19 cellular contexts compared by ENCODE assay signal in the genomic region with DNA sequence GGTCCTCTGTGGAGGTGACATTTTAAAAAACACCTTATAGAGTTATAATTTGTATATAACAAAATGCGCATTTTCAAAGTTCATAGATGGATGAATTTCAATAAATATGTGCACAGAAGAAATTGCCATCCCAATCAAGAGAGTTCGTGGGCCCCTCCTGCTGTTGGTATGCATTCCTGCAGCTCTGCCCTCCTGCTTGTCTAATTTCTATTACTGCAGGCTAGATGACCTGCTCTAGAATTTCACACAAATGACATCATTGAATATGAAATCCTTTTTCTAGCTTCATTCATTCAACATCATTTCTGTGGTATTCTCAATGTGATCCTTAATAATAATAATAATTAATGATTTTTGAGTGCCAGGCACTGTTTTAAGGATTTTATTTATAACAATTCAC.
DNase-seq lines count a peak whose midpoint lies in the region; ATAC-seq and TF ChIP-seq lines count a peak whose summit lies in the region.
"Had no signal": no experiment of that assay in that cellular context is flagged by ENCODE, and none has a peak within 500 bp of the region (broad histone marks: within the 10 kb centered on the region; RNA-seq: fewer than 3 reads in every experiment).

No MANE protein-coding gene starts in this region.

- H3K79me2 ChIP-seq in DND-41 (ENCODE audit: insufficient read depth, low read length), result no peaks in the 10 kb centered on the region

- no peak overlapping the region for H3K9ac ChIP-seq in DND-41 (ENCODE audit: low read depth, low read length)

- DNase-seq in DND-41 (no peak), NCI-H460 (ENCODE audit: extremely low read depth, low read depth) (peak; percentile 1), memory B cell (ENCODE audit: low spot score in 2 of 2) (no peak), BE2C (no peak), SW 1271 (lab: John Stamatoyannopoulos, UW) (no peak), DMS79 treated with DMSO at 0.1 percent for 48 hours (lab: John Stamatoyannopoulos, UW) (no peak)
- DNase-seq: activated CD8-positive, alpha-beta memory T cell treated with anti-CD3 and anti-CD28 coated beads, Interleukin-2, amount 50 U/mL, for 48 hours; CD4-positive, alpha-beta T cell; erythroblast; GDM1; hippocampal formation; naive B cell; NCI-H1092 treated with DMSO at 0.1 percent for 48 hours; T-helper 1 cell had no signal

- H3K4me1 Mint-ChIP-seq in brain, result no peaks in the 10 kb centered on the region
- H3K4me1 Mint-ChIP-seq in memory B cell, result no peaks in the 10 kb centered on the region
- H3K4me1 Mint-ChIP-seq: naive B cell had no signal

- H3K36me3 Mint-ChIP-seq in brain (no peaks in the 10 kb centered on the region), memory B cell (no peaks in the 10 kb centered on the region)
- H3K36me3 Mint-ChIP-seq: activated naive CD4-positive, alpha-beta T cell treated with anti-CD3 and anti-CD28 coated beads, Interleukin-2, amount 50 U/mL, for 72 hours; naive B cell had no signal

- no peak overlapping the region for H3K27ac Mint-ChIP-seq in brain
- no peak overlapping the region for H3K27ac Mint-ChIP-seq in memory B cell
- H3K27ac Mint-ChIP-seq: activated naive CD4-positive, alpha-beta T cell treated with anti-CD3 and anti-CD28 coated beads, Interleukin-2, amount 50 U/mL, for 72 hours; CD4-positive, alpha-beta T cell; naive B cell had no signal

- H3K4me3 Mint-ChIP-seq in brain, result no peak overlapping the region
- no peak overlapping the region for H3K4me3 Mint-ChIP-seq in memory B cell
- H3K4me3 Mint-ChIP-seq: CD4-positive, alpha-beta T cell; naive B cell had no signal

- TF ChIP-seq CTCF in DND-41 (IDR thresholded peaks at IDR 0.05; ENCODE audit: borderline replicate concordance, extremely low read depth, low read length, poor library complexity, severe bottlenecking) (peak; percentile 12), brain (conservative IDR thresholded peaks at IDR 0.05) (peak; percentile 22 to 34), BE2C (IDR thresholded peaks at IDR 0.05; ENCODE audit: low read depth, low read length) (no peak)

- H3K36me3 ChIP-seq in DND-41 (ENCODE audit: insufficient read depth, low read length) (no peaks in the 10 kb centered on the region), BE2C (no peaks in the 10 kb centered on the region)
- H3K36me3 ChIP-seq: suprapubic skin had no signal

- H3K9me3 ChIP-seq in DND-41 (ENCODE audit: insufficient read depth, low read length, severe bottlenecking) (no peaks in the 10 kb centered on the region), BE2C (no peaks in the 10 kb centered on the region)
- H3K9me3 ChIP-seq: suprapubic skin had no signal

- H3K4me3 ChIP-seq in DND-41 (ENCODE audit: low read depth in 1 of 2, low read length in 2 of 2), result no peak overlapping the region
- H3K4me3 ChIP-seq in BE2C (ENCODE audit: low read depth, low read length), result no peak overlapping the region
- H3K4me3 ChIP-seq: suprapubic skin had no signal

- no peaks in the 10 kb centered on the region for H4K20me1 ChIP-seq in DND-41 (ENCODE audit: insufficient read depth, low read length)

- H3K27me3 ChIP-seq in DND-41 (ENCODE audit: insufficient read depth, low read length, poor library complexity) (peaks cover 5% of the 10 kb centered on the region), BE2C (no peaks in the 10 kb centered on the region)
- H3K27me3 ChIP-seq: suprapubic skin had no signal

- H3K27ac ChIP-seq in DND-41 (ENCODE audit: low read length), result no peak overlapping the region
- H3K27ac ChIP-seq: suprapubic skin had no signal

- no peak overlapping the region for H3K4me2 ChIP-seq in DND-41 (ENCODE audit: insufficient read depth, low read length)

- ATAC-seq in DND-41 (ENCODE audit: insufficient read depth, low read depth) (no peak), memory B cell (ENCODE audit: low read depth) (peak; percentile 32), GM21367 (IDR thresholded peaks at IDR 0.05; ENCODE audit: unreplicated experiment) (no peak)
- ATAC-seq: activated CD4-positive, CD25-positive, alpha-beta regulatory T cell treated with anti-CD3 and anti-CD28 coated beads, Interleukin-2, amount 50 U/mL, for 24 hours; activated naive CD4-positive, alpha-beta T cell treated with anti-CD3 and anti-CD28 coated beads, Interleukin-2, amount 50 U/mL, for 72 hours had no signal

- no peak overlapping the region for H2AFZ ChIP-seq in DND-41 (ENCODE audit: low read depth, low read length)

- H3K27me3 Mint-ChIP-seq in brain (no peaks in the 10 kb centered on the region), memory B cell (peaks cover 7% of the 10 kb centered on the region)
- H3K27me3 Mint-ChIP-seq: CD4-positive, alpha-beta T cell had no signal

- H3K9me3 Mint-ChIP-seq in brain (peaks cover 0 to 3% (median 0%) of the 10 kb centered on the region in 5 experiments), memory B cell (no peaks in the 10 kb centered on the region)
- H3K9me3 Mint-ChIP-seq: activated naive CD4-positive, alpha-beta T cell treated with anti-CD3 and anti-CD28 coated beads, Interleukin-2, amount 50 U/mL, for 72 hours; CD4-positive, alpha-beta T cell; naive B cell had no signal

- H3K4me1 ChIP-seq in DND-41 (ENCODE audit: insufficient read depth, low read length), result no peaks in the 10 kb centered on the region
- no peaks in the 10 kb centered on the region for H3K4me1 ChIP-seq in BE2C
- H3K4me1 ChIP-seq: suprapubic skin had no signal
